In the genomic region with DNA sequence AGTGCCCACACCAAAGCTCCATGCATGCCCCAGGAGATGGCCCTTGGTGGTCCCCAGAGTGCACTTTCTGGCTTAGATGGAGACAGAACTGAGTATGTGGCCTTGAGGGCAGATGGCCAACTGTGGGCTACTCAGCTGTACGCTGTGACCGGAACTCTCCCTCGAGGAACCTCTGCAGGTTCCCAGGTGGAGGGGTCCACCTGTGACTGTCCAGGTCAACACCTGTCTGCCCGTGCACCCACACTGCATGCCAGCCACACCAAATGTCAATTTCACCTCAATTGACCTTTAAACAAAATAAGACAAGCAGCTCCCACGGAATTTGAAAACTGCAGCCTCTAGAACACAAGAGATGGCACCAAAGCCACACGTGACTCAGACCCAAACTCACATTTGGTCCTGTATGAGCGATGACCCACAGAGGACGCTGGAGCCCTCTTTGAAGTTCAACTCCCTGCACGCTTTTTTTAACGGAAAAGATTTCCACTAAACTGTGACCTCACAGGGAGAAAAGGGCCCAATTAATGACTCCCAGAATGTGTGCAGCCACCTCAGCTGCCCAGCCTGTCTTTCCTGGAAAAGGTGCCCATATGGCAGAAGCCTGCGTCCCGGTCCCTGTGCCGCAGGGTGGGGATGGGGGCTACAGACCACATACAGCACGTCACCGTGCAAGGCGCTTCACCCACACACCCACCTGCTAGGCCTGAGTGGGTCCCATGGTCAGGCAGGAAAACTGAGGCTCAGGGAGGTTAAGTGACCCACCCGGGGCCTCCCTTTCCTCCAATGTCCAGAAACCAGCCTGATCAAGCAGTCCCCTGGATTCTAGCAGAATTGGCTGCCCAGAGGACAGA, we compare ENCODE assay signal across 8 cellular contexts. TPM values are rescaled to one million over a fixed set of nuclear protein-coding genes. Genes with fewer than 3 reads are reported as not detected.
DNase-seq lines count a peak whose midpoint lies in the region; ATAC-seq and TF ChIP-seq lines count a peak whose summit lies in the region.

No MANE protein-coding gene starts in this region.

- intact Hi-C loops in sciatic nerve (cut with DNase I): no loop called here

- DNase-seq in activated CD8-positive, alpha-beta memory T cell treated with anti-CD3 and anti-CD28 coated beads, Interleukin-2, amount 50 U/mL, for 48 hours: peak; percentile 51
- DNase-seq in activated CD8-positive, alpha-beta memory T cell treated with anti-CD3 and anti-CD28 coated beads for 24 hours: no peak
- DNase-seq in chondrocyte (ENCODE audit: low spot score): peak; percentile 32
- no peak for DNase-seq in stimulated activated naive CD8-positive, alpha-beta T cell treated with anti-CD3 and anti-CD28 coated beads, Interleukin-15, Interleukin-2, amounts not matched to agents 100 U/mL and 50 U/mL, for 24 hours
- DNase-seq in NCI-H1048 (lab: John Stamatoyannopoulos, UW): no peak
- no peak for DNase-seq in sciatic nerve (ENCODE audit: low spot score)

- peak; percentile 10 for ATAC-seq in HG03095 (IDR thresholded peaks at IDR 0.05; ENCODE audit: unreplicated experiment)
- ATAC-seq in stimulated activated naive CD8-positive, alpha-beta T cell treated with anti-CD3 and anti-CD28 coated beads, Interleukin-15, Interleukin-2, amounts not matched to agents 100 U/mL and 50 U/mL, for 24 hours: peak; percentile 14
- ATAC-seq in GM18511 (IDR thresholded peaks at IDR 0.05; ENCODE audit: unreplicated experiment): no peak
- no peak for ATAC-seq in sciatic nerve

- TF ChIP-seq CTCF in chondrocyte (IDR thresholded peaks at IDR 0.05): no peak

- no peak overlapping the region for H3K4me3 Mint-ChIP-seq in chondrocyte (ENCODE audit: unreplicated experiment)

- H3K36me3 Mint-ChIP-seq in chondrocyte (ENCODE audit: low read depth): peaks cover 18% of the 10 kb centered on the region

- H3K27me3 Mint-ChIP-seq in chondrocyte (ENCODE audit: low read depth): no peaks in the 10 kb centered on the region

- H3K9me3 Mint-ChIP-seq in chondrocyte (ENCODE audit: low read depth): no peaks in the 10 kb centered on the region

- no peak overlapping the region for H3K27ac Mint-ChIP-seq in chondrocyte (ENCODE audit: unreplicated experiment)

- peaks cover 4% of the 10 kb centered on the region for H3K4me1 Mint-ChIP-seq in chondrocyte (ENCODE audit: low read depth)

RNA-seq across cellular contexts. Expression of a gene that starts 47.7 kb away (rescaled TPM):
- 44.7 to 50.9 TPM (median 49.4 TPM) in 3 replicates for total RNA-seq in chondrocyte
- 105 TPM for total RNA-seq in sciatic nerve

Comparison
In these comparisons a context has a peak if more than half of its experiments do, and no peak if none do; other contexts are left out.
1. DNase-seq: peak in activated CD8-positive, alpha-beta memory T cell treated with anti-CD3 and anti-CD28 coated beads, Interleukin-2, amount 50 U/mL, for 48 hours (single experiment) and chondrocyte (single experiment); none in activated CD8-positive, alpha-beta memory T cell treated with anti-CD3 and anti-CD28 coated beads for 24 hours (single experiment), stimulated activated naive CD8-positive, alpha-beta T cell treated with anti-CD3 and anti-CD28 coated beads, Interleukin-15, Interleukin-2, amounts not matched to agents 100 U/mL and 50 U/mL, for 24 hours (single experiment), NCI-H1048 (single experiment) and sciatic nerve (single experiment).
2. ATAC-seq: peak in HG03095 (single experiment) and stimulated activated naive CD8-positive, alpha-beta T cell treated with anti-CD3 and anti-CD28 coated beads, Interleukin-15, Interleukin-2, amounts not matched to agents 100 U/mL and 50 U/mL, for 24 hours (single experiment); none in GM18511 (single experiment) and sciatic nerve (single experiment).